In genomic region chr10:72893136-72893798, GRCh38 we compare ENCODE assay signal across 1 cellular context.
TF ChIP-seq lines count a peak whose summit lies in the region.

OIT3 (plus strand) TSS chr10:72893739; CDS start chr10:72893799, 60 bp downstream.

TF ChIP-seq in liver, 16 proteins besides CTCF, POLR2A, EP300 and RAD21 (continued from another document):
- peak; percentile 23 for TF ChIP-seq REST (IDR thresholded peaks at IDR 0.05)
- no peak for TF ChIP-seq FOXA2 (IDR thresholded peaks at IDR 0.05)
